Comparison of ENCODE assay signal across 9 cellular contexts in genomic region chrX:150361777-150362351, GRCh38. TPM values are rescaled to one million over a fixed set of nuclear protein-coding genes. Genes with fewer than 3 reads are reported as not detected.
A peak's percentile ranks its signal among the peaks of the same experiment; 100 is the strongest.
DNase-seq lines count a peak whose midpoint lies in the region; ATAC-seq and TF ChIP-seq lines count a peak whose summit lies in the region.
"Had no signal": no experiment of that assay in that cellular context is flagged by ENCODE, and none has a peak within 500 bp of the region (broad histone marks: within the 10 kb centered on the region; RNA-seq: fewer than 3 reads in every experiment).

No MANE protein-coding gene starts in this region.

- H3K4me1 Mint-ChIP-seq in activated CD4-positive, alpha-beta memory T cell treated with anti-CD3 and anti-CD28 coated beads for 36 hours (ENCODE audit: low read depth), result peaks cover 15% of the 10 kb centered on the region

- no peaks in the 10 kb centered on the region for H3K36me3 Mint-ChIP-seq in activated CD4-positive, alpha-beta memory T cell treated with anti-CD3 and anti-CD28 coated beads for 36 hours

- H3K4me1 ChIP-seq in ES-I3 (ENCODE audit: insufficient read depth, low read length) (no peaks in the 10 kb centered on the region; the same call in 1 of the 2 replicates), psoas muscle (no peaks in the 10 kb centered on the region)

- H3K9me3 Mint-ChIP-seq in activated CD4-positive, alpha-beta memory T cell treated with anti-CD3 and anti-CD28 coated beads for 36 hours, result no peaks in the 10 kb centered on the region

- H3K4me3 Mint-ChIP-seq in activated CD4-positive, alpha-beta memory T cell treated with anti-CD3 and anti-CD28 coated beads for 36 hours, result peak overlapping the region; percentile 79

- H3K9me3 ChIP-seq in ES-I3 (ENCODE audit: control insufficient read depth, insufficient read depth, low read length) (no peaks in the 10 kb centered on the region), psoas muscle (no peaks in the 10 kb centered on the region)

- peaks cover 0 to 10% (median 0%) of the 10 kb centered on the region in 3 donors for H3K27me3 ChIP-seq in psoas muscle (ENCODE audit: insufficient read depth in 3 of 3, low read length in 2 of 3)

- H3K27me3 Mint-ChIP-seq in activated CD4-positive, alpha-beta memory T cell treated with anti-CD3 and anti-CD28 coated beads for 36 hours, result peaks cover 9% of the 10 kb centered on the region

- CTCF ChIA-PET in activated CD4-positive, alpha-beta memory T cell treated with anti-CD3 and anti-CD28 coated beads for 36 hours (lab: Charles Lee), result interaction anchor here (0.7 to 1.9 kb wide), 3 partner anchors 121 to 850 kb away, joined by 3 to 9 read pairs (median 3); no protein-coding TSS in a partner anchor

- no peak overlapping the region for H3K27ac Mint-ChIP-seq in activated CD4-positive, alpha-beta memory T cell treated with anti-CD3 and anti-CD28 coated beads for 36 hours

- H3K4me3 ChIP-seq in fibroblast of mammary gland (ENCODE audit: control insufficient read depth, low read depth, low read length), result peak overlapping the region; percentile 57
- H3K4me3 ChIP-seq in psoas muscle, result peak overlapping the region; percentile 72

- intact Hi-C loops in activated CD4-positive, alpha-beta memory T cell treated with anti-CD3 and anti-CD28 coated beads for 36 hours (cut with micrococcal nuclease), result loop anchor here (2.0 to 5.0 kb wide), 4 partner anchors 117 to 400 kb away; partner anchors contain the start of gene MTMR1
- intact Hi-C loops in psoas muscle (cut with DNase I), result loop anchor here (5.0 to 10.0 kb wide), 6 partner anchors 123 to 397 kb away; no protein-coding TSS in a partner anchor

- TF ChIP-seq CTCF in fibroblast of mammary gland (conservative IDR thresholded peaks at IDR 0.05; ENCODE audit: control insufficient read depth, insufficient read depth, low read depth, low read length) (no peak), psoas muscle (IDR thresholded peaks at IDR 0.05) (no peak)

- POLR2A ChIA-PET in activated CD4-positive, alpha-beta memory T cell treated with anti-CD3 and anti-CD28 coated beads for 36 hours (lab: Charles Lee), result interaction anchor here (1.3 kb wide), 1 partner anchor 209 kb away, joined by 3 read pairs; no protein-coding TSS in a partner anchor

- H3K27ac ChIP-seq in psoas muscle, result no peak overlapping the region
- H3K27ac ChIP-seq: cardiac muscle cell had no signal

- ATAC-seq in psoas muscle (no peak), HG02763 (IDR thresholded peaks at IDR 0.05; ENCODE audit: unreplicated experiment) (no peak), HG03095 (IDR thresholded peaks at IDR 0.05; ENCODE audit: unreplicated experiment) (no peak)

- peak overlapping the region; percentile 63; the same call in 1 of the 2 replicates for H3K9ac ChIP-seq in ES-I3 (ENCODE audit: low read depth, low read length)

- H3K36me3 ChIP-seq in ES-I3 (ENCODE audit: insufficient read depth, low read length) (no peaks in the 10 kb centered on the region), psoas muscle (ENCODE audit: insufficient read depth in 1 of 2, low read depth in 1 of 2) (no peaks in the 10 kb centered on the region)
- H3K36me3 ChIP-seq: cardiac muscle cell had no signal

- 0 to 32% (median 1%) methylated on average over 16 to 37 of the region's 37 CpGs for WGBS in psoas muscle, 3 donors

- DNase-seq in activated CD4-positive, alpha-beta memory T cell treated with anti-CD3 and anti-CD28 coated beads for 36 hours, result peak; percentile 41
- no peak for DNase-seq in fibroblast of mammary gland (ENCODE audit: low read depth)
- DNase-seq in psoas muscle, result peak; percentile 19 to 53
- no peak for DNase-seq in NCI-H345 (lab: John Stamatoyannopoulos, UW)
- DNase-seq in H4 (ENCODE audit: low spot score), result no peak

RNA-seq across cellular contexts. Expression of gene MAMLD1, which starts 1.3 kb away (rescaled TPM):
- total RNA-seq in activated CD4-positive, alpha-beta memory T cell treated with anti-CD3 and anti-CD28 coated beads for 36 hours, result 1 to 10 TPM; 2.1 to 2.2 TPM
- 1 to 10 TPM; 1.4 to 2.5 (median 2.0) TPM for total RNA-seq in psoas muscle
- polyA plus RNA-seq in psoas muscle, result 1 to 10 TPM; 1.3 to 4.5 (median 2.3) TPM
- total RNA-seq in H4 (2014; rRNA removed; shearing (Covaris generic)), result 0.35 and 1.6 TPM in 2 replicates

Comparison
In these comparisons a context has a peak if more than half of its experiments do, and no peak if none do; other contexts are left out.
1. DNase-seq: peak in activated CD4-positive, alpha-beta memory T cell treated with anti-CD3 and anti-CD28 coated beads for 36 hours (single experiment) and psoas muscle (2 of 2); none in fibroblast of mammary gland (single experiment), NCI-H345 (single experiment) and H4 (single experiment).